8 cellular contexts compared by ENCODE assay signal in genomic region chr12:96578526-96579125, GRCh38.
DNase-seq lines count a peak whose midpoint lies in the region; ATAC-seq and TF ChIP-seq lines count a peak whose summit lies in the region.

No MANE protein-coding gene starts in this region.

- WGBS in body of pancreas, 2 donors = 0 to 1% methylated on average over 3 of the region's 3 CpGs

- DNase-seq in GM04504 (ENCODE audit: low read depth) = peak; percentile 18
- peak; percentile 32 to 75 for DNase-seq in NCI-H526 (lab: John Stamatoyannopoulos, UW)
- DNase-seq in body of pancreas = no peak
- peak; percentile 82 for DNase-seq in left kidney (ENCODE audit: low read depth, low spot score)
- DNase-seq in upper lobe of right lung = no peak

- peak; percentile 88 for ATAC-seq in GM21515 (IDR thresholded peaks at IDR 0.05; ENCODE audit: unreplicated experiment)
- peak; percentile 61 for ATAC-seq in HG03575 (IDR thresholded peaks at IDR 0.05; ENCODE audit: extremely low read depth, insufficient number of reproducible peaks, low FRiP score, unreplicated experiment)
- ATAC-seq in body of pancreas = no peak
- ATAC-seq in upper lobe of right lung = peak; percentile 59
- ATAC-seq in GM19023 (IDR thresholded peaks at IDR 0.05; ENCODE audit: unreplicated experiment) = no peak

- H3K4me1 ChIP-seq in body of pancreas (no peaks in the 10 kb centered on the region), upper lobe of right lung (no peaks in the 10 kb centered on the region)

- no peaks in the 10 kb centered on the region for H3K36me3 ChIP-seq in body of pancreas (replicated peaks in 1 of 2; ENCODE audit: insufficient read depth in 1 of 2, low read depth in 2 of 2)
- H3K36me3 ChIP-seq in upper lobe of right lung = no peaks in the 10 kb centered on the region

- no peaks in the 10 kb centered on the region for H3K9me3 ChIP-seq in body of pancreas
- no peaks in the 10 kb centered on the region for H3K9me3 ChIP-seq in upper lobe of right lung

- TF ChIP-seq POLR2A in body of pancreas (IDR thresholded peaks at IDR 0.05) = no peak

- H3K27me3 ChIP-seq in body of pancreas = no peaks in the 10 kb centered on the region
- H3K27me3 ChIP-seq in upper lobe of right lung = no peaks in the 10 kb centered on the region

- intact Hi-C loops in body of pancreas (cut with DNase I) = loop anchor here (5.0 kb wide), 1 partner anchor 1819 kb away; no protein-coding TSS in a partner anchor
- intact Hi-C loops in upper lobe of right lung (cut with DNase I) = loop anchor here (10.0 kb wide), 1 partner anchor 406 kb away; no protein-coding TSS in a partner anchor

- TF ChIP-seq CTCF in body of pancreas (IDR thresholded peaks at IDR 0.05) (peak; percentile 11 to 73 (median 59)), upper lobe of right lung (IDR thresholded peaks at IDR 0.05) (peak; percentile 64)

- no peak overlapping the region for H3K4me3 ChIP-seq in body of pancreas
- H3K4me3 ChIP-seq in upper lobe of right lung = no peak overlapping the region

- no peak overlapping the region for H3K27ac ChIP-seq in body of pancreas
- no peak overlapping the region for H3K27ac ChIP-seq in upper lobe of right lung

Comparison
In these comparisons a context has a peak if more than half of its experiments do, and no peak if none do; other contexts are left out.
1. DNase-seq: peak in GM04504 (single experiment), NCI-H526 (2 of 2) and left kidney (single experiment); none in body of pancreas (0 of 4) and upper lobe of right lung (single experiment).
2. ATAC-seq: peak in GM21515 (single experiment), HG03575 (single experiment) and upper lobe of right lung (single experiment); none in body of pancreas (single experiment) and GM19023 (single experiment).